In the genomic region with DNA sequence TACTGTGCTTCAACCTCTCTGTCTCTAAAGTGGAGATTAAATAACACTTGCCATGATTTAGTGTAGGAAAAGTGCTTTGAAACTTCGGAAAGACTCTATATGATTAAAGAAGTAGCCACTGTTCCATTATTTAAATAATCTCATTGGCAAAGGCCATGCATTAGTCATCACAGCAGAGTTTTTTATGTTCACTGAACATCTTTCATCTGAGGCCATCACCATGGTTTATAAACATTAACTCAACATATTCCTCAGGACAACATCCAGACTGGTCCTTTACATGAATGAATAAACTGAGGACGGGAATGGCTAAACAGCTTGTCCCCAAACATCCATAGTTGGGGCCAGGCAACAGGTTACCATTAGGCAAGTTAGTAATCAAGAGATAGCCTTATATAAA, we compare ENCODE assay signal across 20 cellular contexts.
A peak's percentile ranks its signal among the peaks of the same experiment; 100 is the strongest.
DNase-seq lines count a peak whose midpoint lies in the region; ATAC-seq, FAIRE-seq and TF ChIP-seq lines count a peak whose summit lies in the region.
"Had no signal": no experiment of that assay in that cellular context is flagged by ENCODE, and none has a peak within 500 bp of the region (broad histone marks: within the 10 kb centered on the region; RNA-seq: fewer than 3 reads in every experiment).

No MANE protein-coding gene starts in this region.

- WGBS in mammary epithelial cell (ENCODE audit: low coverage, missing lambda C conversion rate): 79% methylated on average over 2 of the region's 2 CpGs

- H3K4me3 Mint-ChIP-seq in MCF 10A (ENCODE audit: unreplicated experiment): no peak overlapping the region
- H3K4me3 Mint-ChIP-seq in activated CD4-positive, alpha-beta memory T cell treated with anti-CD3 and anti-CD28 coated beads for 36 hours: no peak overlapping the region
- H3K4me3 Mint-ChIP-seq: activated B cell treated with CpG ODN at 0.5 μM for 24 hours; activated naive CD8-positive, alpha-beta T cell treated with anti-CD3 and anti-CD28 coated beads for 36 hours; CD4-positive, CD25-positive, alpha-beta regulatory T cell; GM23338 had no signal

- H3K27ac Mint-ChIP-seq in MCF 10A (ENCODE audit: low read depth, unreplicated experiment): peak overlapping the region; percentile 10
- no peak overlapping the region for H3K27ac Mint-ChIP-seq in activated CD4-positive, alpha-beta memory T cell treated with anti-CD3 and anti-CD28 coated beads for 36 hours
- H3K27ac Mint-ChIP-seq: activated B cell treated with CpG ODN at 0.5 μM for 24 hours; activated naive CD8-positive, alpha-beta T cell treated with anti-CD3 and anti-CD28 coated beads for 36 hours; CD4-positive, CD25-positive, alpha-beta regulatory T cell; GM23338 had no signal

- H3K27me3 ChIP-seq in breast epithelium (no peaks in the 10 kb centered on the region), mammary epithelial cell (ENCODE audit: insufficient read depth, low read length) (no peaks in the 10 kb centered on the region)
- H3K27me3 ChIP-seq: cardiac muscle cell had no signal

- DNase-seq in MCF 10A (ENCODE audit: unreplicated experiment): peak; percentile 22
- DNase-seq in breast epithelium (ENCODE audit: low spot score in 2 of 2): no peak
- DNase-seq in mammary epithelial cell: no peak
- peak; percentile 55 for DNase-seq in glomerular visceral epithelial cell (ENCODE audit: extremely low spot score)
- DNase-seq in activated CD4-positive, alpha-beta memory T cell treated with anti-CD3 and anti-CD28 coated beads for 36 hours: no peak
- DNase-seq in stimulated activated naive CD4-positive, alpha-beta T cell treated with Interleukin-2 at 50 U/mL for 16 hours (lab: John Stamatoyannopoulos, UW): no peak
- no peak for DNase-seq in HTR-8/SVneo (ENCODE audit: insufficient read length, low spot score)
- DNase-seq: activated B cell treated with CpG ODN at 0.5 μM for 24 hours; activated naive CD8-positive, alpha-beta T cell treated with anti-CD3 and anti-CD28 coated beads for 36 hours; CD4-positive, CD25-positive, alpha-beta regulatory T cell; foreskin melanocyte; left cardiac atrium; NCI-H446 treated with DMSO at 0.1 percent for 48 hours; SHP77; stimulated activated CD4-positive, alpha-beta T cell treated with anti-CD3 and anti-CD28 coated beads, Interleukin-12 subunit alpha, Interleukin-12 subunit beta, amount 100 ng/mL, for 4 hours had no signal

- no peaks in the 10 kb centered on the region for H3K4me1 ChIP-seq in breast epithelium
- H3K4me1 ChIP-seq in mammary epithelial cell (ENCODE audit: insufficient read depth, low read length): peaks cover 17% of the 10 kb centered on the region

- FAIRE-seq in HTR-8/SVneo (lab: Jason Lieb, UNC): no peak
- FAIRE-seq: A204.1 had no signal

- H3K9me3 ChIP-seq in breast epithelium (no peaks in the 10 kb centered on the region), mammary epithelial cell (replicated peaks; ENCODE audit: insufficient read depth, low read length) (no peaks in the 10 kb centered on the region)
- H3K9me3 ChIP-seq: thoracic aorta had no signal

- H3K79me2 ChIP-seq in mammary epithelial cell (ENCODE audit: insufficient read depth, low read length): peaks cover 91% of the 10 kb centered on the region

- H3K4me2 ChIP-seq in mammary epithelial cell (ENCODE audit: insufficient read depth, low read depth, low read length): no peak overlapping the region
- H3K4me2 ChIP-seq: GM23338 had no signal

- dilution Hi-C loops in mammary epithelial cell (cut with HindIII; ENCODE audit: low sequenced_read_pairs): no loop called here

- CTCF ChIA-PET in MCF 10A (lab: Yijun Ruan, JAX) (interaction anchor here (1.2 kb wide), 1 partner anchor 10 kb away, joined by 3 read pairs; no protein-coding TSS in a partner anchor), mammary epithelial cell (lab: Charles Lee; ENCODE audit: low non-redundant PET) (no interaction called here)
- CTCF ChIA-PET in activated CD4-positive, alpha-beta memory T cell treated with anti-CD3 and anti-CD28 coated beads for 36 hours (lab: Charles Lee): no interaction called here

- POLR2A ChIA-PET in MCF 10A (lab: Yijun Ruan, JAX): interaction anchor here (1.4 kb wide), 1 partner anchor 10 kb away, joined by 3 read pairs; no protein-coding TSS in a partner anchor
- POLR2A ChIA-PET in activated CD4-positive, alpha-beta memory T cell treated with anti-CD3 and anti-CD28 coated beads for 36 hours (lab: Charles Lee): no interaction called here

- in situ Hi-C loops in mammary epithelial cell (cut with MboI; ENCODE audit: low sequenced_read_pairs in 2 of 2): no loop called here

- no peaks in the 10 kb centered on the region for H3K27me3 Mint-ChIP-seq in MCF 10A (ENCODE audit: insufficient read depth, unreplicated experiment)
- H3K27me3 Mint-ChIP-seq in activated CD4-positive, alpha-beta memory T cell treated with anti-CD3 and anti-CD28 coated beads for 36 hours: peaks cover 6% of the 10 kb centered on the region
- H3K27me3 Mint-ChIP-seq: activated B cell treated with CpG ODN at 0.5 μM for 24 hours; CD4-positive, CD25-positive, alpha-beta regulatory T cell had no signal

- H3K9ac ChIP-seq in mammary epithelial cell (ENCODE audit: insufficient read depth, low read length): no peak overlapping the region

- peaks cover 12% of the 10 kb centered on the region for H3K4me1 Mint-ChIP-seq in MCF 10A (ENCODE audit: insufficient read depth, unreplicated experiment)
- no peaks in the 10 kb centered on the region for H3K4me1 Mint-ChIP-seq in activated CD4-positive, alpha-beta memory T cell treated with anti-CD3 and anti-CD28 coated beads for 36 hours (ENCODE audit: low read depth)
- H3K4me1 Mint-ChIP-seq: activated B cell treated with CpG ODN at 0.5 μM for 24 hours; activated naive CD8-positive, alpha-beta T cell treated with anti-CD3 and anti-CD28 coated beads for 36 hours; CD4-positive, CD25-positive, alpha-beta regulatory T cell had no signal

- no peak for TF ChIP-seq POLR2A in breast epithelium (IDR thresholded peaks at IDR 0.05)

- intact Hi-C loops in MCF 10A (cut with micrococcal nuclease): no loop called here
- intact Hi-C loops in breast epithelium (cut with DNase I; ENCODE audit: low total_unique reads): no loop called here
- intact Hi-C loops in mammary epithelial cell (cut with micrococcal nuclease): no loop called here
- intact Hi-C loops in activated CD4-positive, alpha-beta memory T cell treated with anti-CD3 and anti-CD28 coated beads for 36 hours (cut with micrococcal nuclease): no loop called here

- H3K27ac ChIP-seq in breast epithelium (no peak overlapping the region), mammary epithelial cell (ENCODE audit: insufficient read depth, low read depth, low read length) (peak overlapping the region; percentile 9)
- H3K27ac ChIP-seq: cardiac muscle cell, thoracic aorta had no signal

- no peaks in the 10 kb centered on the region for H3K36me3 ChIP-seq in breast epithelium
- peaks cover 14% of the 10 kb centered on the region for H3K36me3 ChIP-seq in mammary epithelial cell (ENCODE audit: insufficient read depth, low read length)
- H3K36me3 ChIP-seq: cardiac muscle cell, thoracic aorta had no signal

- TF ChIP-seq CTCF in MCF 10A (IDR thresholded peaks at IDR 0.05; ENCODE audit: unreplicated experiment) (no peak), breast epithelium (IDR thresholded peaks at IDR 0.05) (no peak), mammary epithelial cell (conservative IDR thresholded peaks at IDR 0.05 in 1 of 2, IDR thresholded peaks at IDR 0.05 in 1 of 2; ENCODE audit: extremely low read depth in 1 of 2, insufficient read depth in 1 of 2, low read depth in 1 of 2, low read length in 2 of 2) (no peak)

- no peak for ATAC-seq in HG02885 (IDR thresholded peaks at IDR 0.05; ENCODE audit: poor library complexity, unreplicated experiment)
- ATAC-seq: GM23338, left cardiac atrium had no signal

- H3K9me3 Mint-ChIP-seq in MCF 10A (ENCODE audit: unreplicated experiment): no peaks in the 10 kb centered on the region
- no peaks in the 10 kb centered on the region for H3K9me3 Mint-ChIP-seq in activated CD4-positive, alpha-beta memory T cell treated with anti-CD3 and anti-CD28 coated beads for 36 hours
- H3K9me3 Mint-ChIP-seq: activated B cell treated with CpG ODN at 0.5 μM for 24 hours, GM23338 had no signal

- H3K4me3 ChIP-seq in breast epithelium: no peak overlapping the region
- H3K4me3 ChIP-seq in mammary epithelial cell (replicated peaks in 1 of 3; ENCODE audit: insufficient read depth in 1 of 3, low read depth in 2 of 3, low read length in 3 of 3): no peak overlapping the region
- H3K4me3 ChIP-seq: cardiac muscle cell, GM23338, thoracic aorta had no signal

- H4K20me1 ChIP-seq in mammary epithelial cell (ENCODE audit: insufficient read depth, low read length): no peaks in the 10 kb centered on the region

- BruUV-seq in MCF 10A (replicated peaks; lab: Mats Ljungman, UMichigan) (no TSS peak), mammary epithelial cell (replicated peaks; lab: Mats Ljungman, UMichigan) (no TSS peak)

- no peak overlapping the region for H2AFZ ChIP-seq in mammary epithelial cell (ENCODE audit: low read depth, low read length)
- H2AFZ ChIP-seq: GM23338 had no signal

- peaks cover 6% of the 10 kb centered on the region for H3K36me3 Mint-ChIP-seq in MCF 10A (ENCODE audit: insufficient read depth, unreplicated experiment)
- H3K36me3 Mint-ChIP-seq in activated CD4-positive, alpha-beta memory T cell treated with anti-CD3 and anti-CD28 coated beads for 36 hours: no peaks in the 10 kb centered on the region
- H3K36me3 Mint-ChIP-seq: activated naive CD8-positive, alpha-beta T cell treated with anti-CD3 and anti-CD28 coated beads for 36 hours; CD4-positive, CD25-positive, alpha-beta regulatory T cell had no signal

Comparison
In these comparisons a context has a peak if more than half of its experiments do, and no peak if none do; other contexts are left out.
1. DNase-seq: peak in MCF 10A (single experiment) and glomerular visceral epithelial cell (single experiment); none in breast epithelium (0 of 2), mammary epithelial cell (single experiment), activated CD4-positive, alpha-beta memory T cell treated with anti-CD3 and anti-CD28 coated beads for 36 hours (single experiment), stimulated activated naive CD4-positive, alpha-beta T cell treated with Interleukin-2 at 50 U/mL for 16 hours (single experiment) and HTR-8/SVneo (single experiment).